ENCODE assay signal across 1 cellular context in genomic region chr16:52546291-52546941, GRCh38.
TF ChIP-seq lines count a peak whose summit lies in the region.

No MANE protein-coding gene starts in this region.

TF ChIP-seq in HepG2, 621 proteins besides CTCF, POLR2A, EP300 and RAD21 (continued from another document and continues in another):
- TF ChIP-seq AHDC1 (CRISPR knock-in tag; IDR thresholded peaks at IDR 0.05; ENCODE audit: borderline replicate concordance) (no peak), MYNN (CRISPR knock-in tag; IDR thresholded peaks at IDR 0.05; ENCODE audit: low read depth) (no peak), UBTF (CRISPR knock-in tag; IDR thresholded peaks at IDR 0.05) (0 out of 2 replicates have a peak, but pooled peaks have one; percentile 44), ZNF383 (CRISPR knock-in tag; IDR thresholded peaks at IDR 0.05; ENCODE audit: borderline replicate concordance) (no peak), HMG20A (CRISPR knock-in tag; IDR thresholded peaks at IDR 0.05; ENCODE audit: borderline replicate concordance) (no peak), ZNF296 (CRISPR knock-in tag; conservative IDR thresholded peaks at IDR 0.05) (0 out of 2 replicates have a peak, but pooled peaks have one; percentile 28), HNF4G (IDR thresholded peaks at IDR 0.05; ENCODE audit: borderline replicate concordance, low read depth, low read length) (no peak), HNF4G (CRISPR knock-in tag; IDR thresholded peaks at IDR 0.05; ENCODE audit: borderline replicate concordance, low read depth) (no peak), FIP1L1 (IDR thresholded peaks at IDR 0.05; ENCODE audit: borderline replicate concordance, insufficient read depth, low read depth, low read length) (no peak), ZNF572 (CRISPR knock-in tag; IDR thresholded peaks at IDR 0.05) (no peak), PAF1 (CRISPR knock-in tag; IDR thresholded peaks at IDR 0.05) (no peak), ATF3 (CRISPR knock-in tag; IDR thresholded peaks at IDR 0.05) (no peak), ZNF563 (CRISPR knock-in tag; IDR thresholded peaks at IDR 0.05) (no peak; the same call in 1 of the 2 replicates), ZNF432 (CRISPR knock-in tag; IDR thresholded peaks at IDR 0.05; ENCODE audit: borderline replicate concordance) (no peak), SOX6 (IDR thresholded peaks at IDR 0.05) (no peak), SOX6 (CRISPR knock-in tag; IDR thresholded peaks at IDR 0.05) (no peak), ZNF12 (CRISPR knock-in tag; IDR thresholded peaks at IDR 0.05) (no peak), KDM4B (CRISPR knock-in tag; IDR thresholded peaks at IDR 0.05) (no peak), ZNF232 (CRISPR knock-in tag; IDR thresholded peaks at IDR 0.05; ENCODE audit: borderline replicate concordance) (no peak), ZNF331 (CRISPR knock-in tag; IDR thresholded peaks at IDR 0.05) (no peak), MATR3 (CRISPR knock-in tag; IDR thresholded peaks at IDR 0.05) (no peak), POLR2G (IDR thresholded peaks at IDR 0.05; ENCODE audit: low read depth, low read length) (peak; percentile 11), ZNF619 (CRISPR knock-in tag; IDR thresholded peaks at IDR 0.05) (no peak), ZBTB7B (CRISPR knock-in tag; IDR thresholded peaks at IDR 0.05) (no peak), TGIF2 (CRISPR knock-in tag; IDR thresholded peaks at IDR 0.05) (no peak), SP5 (CRISPR knock-in tag; IDR thresholded peaks at IDR 0.05; ENCODE audit: borderline replicate concordance, low read depth) (no peak), GLI4 (CRISPR knock-in tag; IDR thresholded peaks at IDR 0.05; ENCODE audit: borderline replicate concordance) (no peak), ZMAT3 (CRISPR knock-in tag; conservative IDR thresholded peaks at IDR 0.05) (no peak), ARID4A (CRISPR knock-in tag; IDR thresholded peaks at IDR 0.05; ENCODE audit: borderline replicate concordance) (no peak; the same call in 1 of the 2 replicates), MXD3 (CRISPR knock-in tag; IDR thresholded peaks at IDR 0.05) (no peak), NPAS2 (CRISPR knock-in tag; IDR thresholded peaks at IDR 0.05; ENCODE audit: borderline replicate concordance) (no peak), CBX1 (IDR thresholded peaks at IDR 0.05; ENCODE audit: low read depth) (no peak), ZFP41 (CRISPR knock-in tag; IDR thresholded peaks at IDR 0.05; ENCODE audit: borderline replicate concordance) (no peak)
- TF ChIP-seq, protein P1, sequence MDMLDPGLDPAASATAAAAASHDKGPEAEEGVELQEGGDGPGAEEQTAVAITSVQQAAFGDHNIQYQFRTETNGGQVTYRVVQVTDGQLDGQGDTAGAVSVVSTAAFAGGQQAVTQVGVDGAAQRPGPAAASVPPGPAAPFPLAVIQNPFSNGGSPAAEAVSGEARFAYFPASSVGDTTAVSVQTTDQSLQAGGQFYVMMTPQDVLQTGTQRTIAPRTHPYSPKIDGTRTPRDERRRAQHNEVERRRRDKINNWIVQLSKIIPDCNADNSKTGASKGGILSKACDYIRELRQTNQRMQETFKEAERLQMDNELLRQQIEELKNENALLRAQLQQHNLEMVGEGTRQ (IDR thresholded peaks at IDR 0.05; ENCODE audit: low read depth, low read length) = no peak
- TF ChIP-seq, protein P1 (CRISPR knock-in tag; IDR thresholded peaks at IDR 0.05; ENCODE audit: borderline replicate concordance) = no peak
- TF ChIP-seq, protein P2, sequence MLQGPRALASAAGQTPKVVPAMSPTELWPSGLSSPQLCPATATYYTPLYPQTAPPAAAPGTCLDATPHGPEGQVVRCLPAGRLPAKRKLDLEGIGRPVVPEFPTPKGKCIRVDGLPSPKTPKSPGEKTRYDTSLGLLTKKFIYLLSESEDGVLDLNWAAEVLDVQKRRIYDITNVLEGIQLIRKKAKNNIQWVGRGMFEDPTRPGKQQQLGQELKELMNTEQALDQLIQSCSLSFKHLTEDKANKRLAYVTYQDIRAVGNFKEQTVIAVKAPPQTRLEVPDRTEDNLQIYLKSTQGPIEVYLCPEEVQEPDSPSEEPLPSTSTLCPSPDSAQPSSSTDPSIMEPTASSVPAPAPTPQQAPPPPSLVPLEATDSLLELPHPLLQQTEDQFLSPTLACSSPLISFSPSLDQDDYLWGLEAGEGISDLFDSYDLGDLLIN (CRISPR knock-in tag; IDR thresholded peaks at IDR 0.05; ENCODE audit: borderline replicate concordance) = no peak
